Comparison of ENCODE assay signal across 1 cellular context in genomic region chr13:29582171-29582570, GRCh38.
TF ChIP-seq lines count a peak whose summit lies in the region.

No MANE protein-coding gene starts in this region.

TF ChIP-seq in K562, 482 proteins besides CTCF, POLR2A, EP300 and RAD21:
- TF ChIP-seq FOXK2 (conservative IDR thresholded peaks at IDR 0.05 in 1 of 2, IDR thresholded peaks at IDR 0.05 in 1 of 2; ENCODE audit: low read depth in 2 of 2) (no peak), CBFA2T3 (IDR thresholded peaks at IDR 0.05) (peak; percentile 50), ZKSCAN1 (IDR thresholded peaks at IDR 0.05; ENCODE audit: low read depth, low read length) (peak; percentile 85)
